In genomic region chr9:128881627-128881883, GRCh38 we compare ENCODE assay signal across 2 cellular contexts.
TF ChIP-seq lines count a peak whose summit lies in the region.

No MANE protein-coding gene starts in this region.

TF ChIP-seq in GM12878, 131 proteins besides CTCF, POLR2A, EP300 and RAD21 (continues in another document):
- TF ChIP-seq EGR1 (IDR thresholded peaks at IDR 0.05; ENCODE audit: borderline replicate concordance in 1 of 2, low read depth in 2 of 2, low read length in 2 of 2) (peak in 1 of 2 experiments; percentile 38; a peak in 1 of 3 replicates), SRF (IDR thresholded peaks at IDR 0.05; ENCODE audit: low read depth in 2 of 2, low read length in 2 of 2) (peak in 1 of 2 experiments; percentile 86; a peak in 2 of 4 replicates), BHLHE40 (IDR thresholded peaks at IDR 0.05; ENCODE audit: borderline replicate concordance in 1 of 2, low read depth in 2 of 2, low read length in 1 of 2) (peak in 1 of 2 experiments; percentile 66; a peak in 2 of 4 replicates), PKNOX1 (IDR thresholded peaks at IDR 0.05) (no peak), RFX5 (IDR thresholded peaks at IDR 0.05; ENCODE audit: low read depth, low read length) (0 out of 2 replicates have a peak, but pooled peaks have one; percentile 10), ATF3 (IDR thresholded peaks at IDR 0.05; ENCODE audit: borderline replicate concordance, extremely low read depth, low read depth, low read length) (no peak), MAX (IDR thresholded peaks at IDR 0.05; ENCODE audit: low read depth, low read length) (no peak), CUX1 (IDR thresholded peaks at IDR 0.05; ENCODE audit: insufficient replicate concordance, low read depth, low read length) (no peak), ZNF384 (IDR thresholded peaks at IDR 0.05; ENCODE audit: borderline replicate concordance, low read depth, low read length) (no peak), RELA (IDR thresholded peaks at IDR 0.05; ENCODE audit: borderline replicate concordance, partially characterized antibody) (no peak), POLR2AphosphoS5 (IDR thresholded peaks at IDR 0.05; ENCODE audit: low read length) (no peak; the same call in 1 of the 2 replicates), KAT2A (conservative IDR thresholded peaks at IDR 0.05; ENCODE audit: control insufficient read depth, low read depth, low read length) (no peak), PAX8 (IDR thresholded peaks at IDR 0.05) (no peak), MLLT1 (IDR thresholded peaks at IDR 0.05) (peak; percentile 100), STAT3 (IDR thresholded peaks at IDR 0.05; ENCODE audit: low read depth, low read length) (no peak), HDAC6 (IDR thresholded peaks at IDR 0.05; ENCODE audit: unreplicated experiment) (no peak)

TF ChIP-seq in liver, 16 proteins besides CTCF, POLR2A, EP300 and RAD21:
- TF ChIP-seq SP1 (IDR thresholded peaks at IDR 0.05) (no peak), RXRA (IDR thresholded peaks at IDR 0.05) (no peak), HNF4A (conservative IDR thresholded peaks at IDR 0.05) (no peak), FOXA2 (IDR thresholded peaks at IDR 0.05) (no peak), HNF4G (IDR thresholded peaks at IDR 0.05) (no peak), ZBTB33 (IDR thresholded peaks at IDR 0.05) (no peak), EGR1 (IDR thresholded peaks at IDR 0.05; ENCODE audit: low read depth in 2 of 2) (no peak)
